ENCODE assay signal across 1 cellular context in genomic region chr12:58293308-58293983, GRCh38.
TF ChIP-seq lines count a peak whose summit lies in the region.

No MANE protein-coding gene starts in this region.

TF ChIP-seq in K562, 482 proteins besides CTCF, POLR2A, EP300 and RAD21 (continued from another document):
- peak; percentile 29; the same call in 1 of the 2 replicates for TF ChIP-seq MAFF (IDR thresholded peaks at IDR 0.05; ENCODE audit: low read length)
